ENCODE assay signal across 7 cellular contexts in genomic region chr14:59037620-59038019, GRCh38.
"Had no signal": no experiment of that assay in that cellular context is flagged by ENCODE, and none has a peak within 500 bp of the region (broad histone marks: within the 10 kb centered on the region; RNA-seq: fewer than 3 reads in every experiment).

No MANE protein-coding gene starts in this region.

- DNase-seq: GDM1, GF-D8 had no signal

- FAIRE-seq: G401.6, GM12891, GM12892, GM18507, GM19239 had no signal
